Comparison of ENCODE assay signal across 1 cellular context in the genomic region with DNA sequence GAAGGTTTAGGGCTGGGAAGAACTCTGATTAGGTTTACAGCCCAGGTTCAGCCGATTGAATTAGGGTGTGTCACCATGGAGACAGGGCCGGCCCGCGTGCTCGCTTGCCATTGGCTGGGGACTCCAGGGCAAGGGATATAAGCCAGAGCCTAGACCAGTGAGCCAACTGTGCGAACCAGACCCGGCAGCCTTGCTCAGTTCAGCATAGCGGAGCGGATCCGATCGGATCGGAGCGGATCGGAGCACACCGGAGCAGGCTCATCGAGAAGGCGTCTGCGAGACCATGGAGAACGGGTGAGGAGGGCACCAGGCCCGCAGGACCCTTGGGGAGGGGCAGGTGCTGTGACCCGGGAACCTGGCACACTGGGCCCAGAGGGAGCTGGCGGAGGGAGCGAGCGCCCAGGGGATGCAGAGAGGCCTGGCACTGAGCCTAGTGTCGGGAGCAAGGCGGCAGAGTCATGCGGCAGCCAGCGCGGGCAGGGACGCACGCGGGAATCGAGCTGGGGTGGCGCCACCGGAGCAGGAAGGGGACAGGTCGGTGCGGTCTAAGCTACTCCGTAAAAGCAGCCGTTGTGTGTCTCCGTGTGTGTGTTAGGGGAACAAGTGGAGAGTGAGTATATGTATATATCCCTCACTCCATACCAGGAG.
TF ChIP-seq lines count a peak whose summit lies in the region.

A gene (plus strand): TSS at position 165 of the 648 bp plus-strand sequence. CDS start 119 bp downstream, at position 284.

TF ChIP-seq in HepG2, 621 proteins besides CTCF, POLR2A, EP300 and RAD21 (continued from another document and continues in another):
- TF ChIP-seq, protein P1, sequence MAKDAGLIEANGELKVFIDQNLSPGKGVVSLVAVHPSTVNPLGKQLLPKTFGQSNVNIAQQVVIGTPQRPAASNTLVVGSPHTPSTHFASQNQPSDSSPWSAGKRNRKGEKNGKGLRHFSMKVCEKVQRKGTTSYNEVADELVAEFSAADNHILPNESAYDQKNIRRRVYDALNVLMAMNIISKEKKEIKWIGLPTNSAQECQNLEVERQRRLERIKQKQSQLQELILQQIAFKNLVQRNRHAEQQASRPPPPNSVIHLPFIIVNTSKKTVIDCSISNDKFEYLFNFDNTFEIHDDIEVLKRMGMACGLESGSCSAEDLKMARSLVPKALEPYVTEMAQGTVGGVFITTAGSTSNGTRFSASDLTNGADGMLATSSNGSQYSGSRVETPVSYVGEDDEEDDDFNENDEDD (CRISPR knock-in tag; IDR thresholded peaks at IDR 0.05; ENCODE audit: borderline replicate concordance): peak; percentile 81; the same call in 1 of the 2 replicates
- TF ChIP-seq, protein P2, sequence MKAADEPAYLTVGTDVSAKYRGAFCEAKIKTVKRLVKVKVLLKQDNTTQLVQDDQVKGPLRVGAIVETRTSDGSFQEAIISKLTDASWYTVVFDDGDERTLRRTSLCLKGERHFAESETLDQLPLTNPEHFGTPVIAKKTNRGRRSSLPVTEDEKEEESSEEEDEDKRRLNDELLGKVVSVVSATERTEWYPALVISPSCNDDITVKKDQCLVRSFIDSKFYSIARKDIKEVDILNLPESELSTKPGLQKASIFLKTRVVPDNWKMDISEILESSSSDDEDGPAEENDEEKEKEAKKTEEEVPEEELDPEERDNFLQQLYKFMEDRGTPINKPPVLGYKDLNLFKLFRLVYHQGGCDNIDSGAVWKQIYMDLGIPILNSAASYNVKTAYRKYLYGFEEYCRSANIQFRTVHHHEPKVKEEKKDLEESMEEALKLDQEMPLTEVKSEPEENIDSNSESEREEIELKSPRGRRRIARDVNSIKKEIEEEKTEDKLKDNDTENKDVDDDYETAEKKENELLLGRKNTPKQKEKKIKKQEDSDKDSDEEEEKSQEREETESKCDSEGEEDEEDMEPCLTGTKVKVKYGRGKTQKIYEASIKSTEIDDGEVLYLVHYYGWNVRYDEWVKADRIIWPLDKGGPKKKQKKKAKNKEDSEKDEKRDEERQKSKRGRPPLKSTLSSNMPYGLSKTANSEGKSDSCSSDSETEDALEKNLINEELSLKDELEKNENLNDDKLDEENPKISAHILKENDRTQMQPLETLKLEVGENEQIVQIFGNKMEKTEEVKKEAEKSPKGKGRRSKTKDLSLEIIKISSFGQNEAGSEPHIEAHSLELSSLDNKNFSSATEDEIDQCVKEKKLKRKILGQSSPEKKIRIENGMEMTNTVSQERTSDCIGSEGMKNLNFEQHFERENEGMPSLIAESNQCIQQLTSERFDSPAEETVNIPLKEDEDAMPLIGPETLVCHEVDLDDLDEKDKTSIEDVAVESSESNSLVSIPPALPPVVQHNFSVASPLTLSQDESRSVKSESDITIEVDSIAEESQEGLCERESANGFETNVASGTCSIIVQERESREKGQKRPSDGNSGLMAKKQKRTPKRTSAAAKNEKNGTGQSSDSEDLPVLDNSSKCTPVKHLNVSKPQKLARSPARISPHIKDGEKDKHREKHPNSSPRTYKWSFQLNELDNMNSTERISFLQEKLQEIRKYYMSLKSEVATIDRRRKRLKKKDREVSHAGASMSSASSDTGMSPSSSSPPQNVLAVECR (CRISPR knock-in tag; IDR thresholded peaks at IDR 0.05; ENCODE audit: borderline replicate concordance): peak; percentile 97
- TF ChIP-seq PHB2 (IDR thresholded peaks at IDR 0.05; ENCODE audit: partially characterized antibody) (no peak), ZNF101 (CRISPR knock-in tag; IDR thresholded peaks at IDR 0.05; ENCODE audit: borderline replicate concordance, low read depth) (no peak), ZNF333 (CRISPR knock-in tag; IDR thresholded peaks at IDR 0.05; ENCODE audit: borderline replicate concordance) (0 out of 2 replicates have a peak, but pooled peaks have one; percentile 78), RELA (CRISPR knock-in tag; IDR thresholded peaks at IDR 0.05) (no peak), RBFOX2 (IDR thresholded peaks at IDR 0.05; ENCODE audit: low read depth, low read length) (peak; percentile 91), ZNF724P (CRISPR knock-in tag; IDR thresholded peaks at IDR 0.05; ENCODE audit: borderline replicate concordance) (peak; percentile 92; the same call in 1 of the 2 replicates), ZNF766 (CRISPR knock-in tag; IDR thresholded peaks at IDR 0.05; ENCODE audit: borderline replicate concordance) (0 out of 2 replicates have a peak, but pooled peaks have one; percentile 81), ZNF441 (CRISPR knock-in tag; IDR thresholded peaks at IDR 0.05; ENCODE audit: borderline replicate concordance) (peak; percentile 88), RBM39 (IDR thresholded peaks at IDR 0.05; ENCODE audit: low read depth, low read length, poor library complexity, severe bottlenecking) (peak; percentile 65), ZNF124 (CRISPR knock-in tag; IDR thresholded peaks at IDR 0.05) (peak; percentile 94), MATR3 (CRISPR knock-in tag; IDR thresholded peaks at IDR 0.05) (no peak), TCF12 (IDR thresholded peaks at IDR 0.05) (no peak), TCF12 (CRISPR knock-in tag; IDR thresholded peaks at IDR 0.05) (peak; percentile 78; the same call in 1 of the 2 replicates), ZNF34 (CRISPR knock-in tag; IDR thresholded peaks at IDR 0.05; ENCODE audit: borderline replicate concordance) (no peak), FOXC1 (CRISPR knock-in tag; IDR thresholded peaks at IDR 0.05; ENCODE audit: borderline replicate concordance) (peak; percentile 87), NCOA2 (CRISPR knock-in tag; IDR thresholded peaks at IDR 0.05) (peak; percentile 65; the same call in 1 of the 2 replicates), ZNF256 (CRISPR knock-in tag; conservative IDR thresholded peaks at IDR 0.05) (0 out of 2 replicates have a peak, but pooled peaks have one; percentile 60), ZNF33B (CRISPR knock-in tag; IDR thresholded peaks at IDR 0.05) (peak; percentile 75; the same call in 1 of the 2 replicates)
- TF ChIP-seq, protein P3, sequence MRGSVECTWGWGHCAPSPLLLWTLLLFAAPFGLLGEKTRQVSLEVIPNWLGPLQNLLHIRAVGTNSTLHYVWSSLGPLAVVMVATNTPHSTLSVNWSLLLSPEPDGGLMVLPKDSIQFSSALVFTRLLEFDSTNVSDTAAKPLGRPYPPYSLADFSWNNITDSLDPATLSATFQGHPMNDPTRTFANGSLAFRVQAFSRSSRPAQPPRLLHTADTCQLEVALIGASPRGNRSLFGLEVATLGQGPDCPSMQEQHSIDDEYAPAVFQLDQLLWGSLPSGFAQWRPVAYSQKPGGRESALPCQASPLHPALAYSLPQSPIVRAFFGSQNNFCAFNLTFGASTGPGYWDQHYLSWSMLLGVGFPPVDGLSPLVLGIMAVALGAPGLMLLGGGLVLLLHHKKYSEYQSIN (CRISPR knock-in tag; IDR thresholded peaks at IDR 0.05; ENCODE audit: borderline replicate concordance): no peak
- TF ChIP-seq, protein P4, sequence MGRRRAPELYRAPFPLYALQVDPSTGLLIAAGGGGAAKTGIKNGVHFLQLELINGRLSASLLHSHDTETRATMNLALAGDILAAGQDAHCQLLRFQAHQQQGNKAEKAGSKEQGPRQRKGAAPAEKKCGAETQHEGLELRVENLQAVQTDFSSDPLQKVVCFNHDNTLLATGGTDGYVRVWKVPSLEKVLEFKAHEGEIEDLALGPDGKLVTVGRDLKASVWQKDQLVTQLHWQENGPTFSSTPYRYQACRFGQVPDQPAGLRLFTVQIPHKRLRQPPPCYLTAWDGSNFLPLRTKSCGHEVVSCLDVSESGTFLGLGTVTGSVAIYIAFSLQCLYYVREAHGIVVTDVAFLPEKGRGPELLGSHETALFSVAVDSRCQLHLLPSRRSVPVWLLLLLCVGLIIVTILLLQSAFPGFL (CRISPR knock-in tag; IDR thresholded peaks at IDR 0.05): no peak
- TF ChIP-seq, protein P5, sequence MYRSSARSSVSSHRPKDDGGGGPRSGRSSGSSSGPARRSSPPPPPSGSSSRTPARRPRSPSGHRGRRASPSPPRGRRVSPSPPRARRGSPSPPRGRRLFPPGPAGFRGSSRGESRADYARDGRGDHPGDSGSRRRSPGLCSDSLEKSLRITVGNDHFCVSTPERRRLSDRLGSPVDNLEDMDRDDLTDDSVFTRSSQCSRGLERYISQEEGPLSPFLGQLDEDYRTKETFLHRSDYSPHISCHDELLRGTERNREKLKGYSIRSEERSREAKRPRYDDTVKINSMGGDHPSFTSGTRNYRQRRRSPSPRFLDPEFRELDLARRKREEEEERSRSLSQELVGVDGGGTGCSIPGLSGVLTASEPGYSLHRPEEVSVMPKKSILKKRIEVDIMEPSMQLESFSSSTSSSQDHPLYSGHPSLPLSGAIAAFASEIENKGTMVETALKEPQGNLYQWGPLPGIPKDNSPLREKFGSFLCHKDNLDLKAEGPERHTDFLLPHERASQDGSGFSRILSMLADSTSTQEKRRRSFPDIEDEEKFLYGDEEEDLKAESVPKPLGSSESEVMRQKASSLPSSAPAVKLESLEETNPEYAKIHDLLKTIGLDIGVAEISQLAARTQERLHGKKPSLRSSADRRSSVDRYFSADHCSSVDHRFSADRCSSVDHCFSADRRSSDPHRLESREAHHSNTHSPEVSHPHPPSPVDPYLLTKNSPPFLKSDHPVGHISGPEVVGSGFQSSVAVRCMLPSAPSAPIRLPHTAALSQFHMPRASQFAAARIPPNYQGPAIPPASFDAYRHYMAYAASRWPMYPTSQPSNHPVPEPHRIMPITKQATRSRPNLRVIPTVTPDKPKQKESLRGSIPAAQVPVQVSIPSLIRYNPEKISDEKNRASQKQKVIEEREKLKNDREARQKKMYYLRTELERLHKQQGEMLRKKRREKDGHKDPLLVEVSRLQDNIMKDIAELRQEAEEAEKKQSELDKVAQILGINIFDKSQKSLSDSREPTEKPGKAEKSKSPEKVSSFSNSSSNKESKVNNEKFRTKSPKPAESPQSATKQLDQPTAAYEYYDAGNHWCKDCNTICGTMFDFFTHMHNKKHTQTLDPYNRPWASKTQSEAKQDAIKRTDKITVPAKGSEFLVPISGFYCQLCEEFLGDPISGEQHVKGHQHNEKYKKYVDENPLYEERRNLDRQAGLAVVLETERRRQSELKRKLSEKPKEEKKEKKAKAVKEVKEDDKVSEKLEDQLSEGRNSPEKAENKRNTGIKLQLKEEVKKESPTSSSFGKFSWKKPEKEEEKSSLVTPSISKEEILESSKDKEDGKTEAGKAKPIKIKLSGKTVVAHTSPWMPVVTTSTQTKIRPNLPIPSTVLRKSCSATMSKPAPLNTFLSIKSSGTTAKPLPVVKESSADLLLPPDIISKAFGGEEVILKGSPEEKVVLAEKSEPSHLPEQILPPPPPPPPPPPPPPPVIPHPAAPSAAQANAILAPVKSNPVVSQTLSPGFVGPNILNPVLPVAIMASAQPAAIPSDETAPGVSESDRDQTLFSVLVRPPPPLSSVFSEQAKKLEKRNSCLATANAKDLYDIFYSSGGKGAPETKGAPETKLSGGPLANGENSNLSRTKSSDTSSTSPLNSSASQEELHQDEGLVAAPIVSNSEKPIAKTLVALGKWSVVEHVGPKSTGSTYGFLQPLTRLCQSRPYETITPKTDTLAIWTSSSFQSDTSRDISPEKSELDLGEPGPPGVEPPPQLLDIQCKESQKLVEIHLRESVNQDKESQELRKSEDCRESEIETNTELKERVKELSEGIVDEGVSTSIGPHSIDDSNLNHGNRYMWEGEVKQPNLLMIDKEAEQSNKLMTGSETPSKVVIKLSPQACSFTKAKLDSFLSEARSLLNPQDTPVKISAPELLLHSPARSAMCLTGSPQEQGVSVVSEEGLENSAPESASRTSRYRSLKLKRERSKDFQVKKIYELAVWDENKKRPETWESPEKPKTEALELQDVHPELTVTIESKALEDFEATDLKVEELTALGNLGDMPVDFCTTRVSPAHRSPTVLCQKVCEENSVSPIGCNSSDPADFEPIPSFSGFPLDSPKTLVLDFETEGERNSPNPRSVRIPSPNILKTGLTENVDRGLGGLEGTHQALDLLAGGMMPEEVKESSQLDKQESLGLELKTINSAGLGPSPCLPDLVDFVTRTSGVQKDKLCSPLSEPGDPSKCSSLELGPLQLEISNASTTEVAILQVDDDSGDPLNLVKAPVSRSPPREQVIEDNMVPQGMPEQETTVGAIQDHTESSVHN (CRISPR knock-in tag; IDR thresholded peaks at IDR 0.05): peak; percentile 44; the same call in 1 of the 2 replicates
- TF ChIP-seq, protein P6, sequence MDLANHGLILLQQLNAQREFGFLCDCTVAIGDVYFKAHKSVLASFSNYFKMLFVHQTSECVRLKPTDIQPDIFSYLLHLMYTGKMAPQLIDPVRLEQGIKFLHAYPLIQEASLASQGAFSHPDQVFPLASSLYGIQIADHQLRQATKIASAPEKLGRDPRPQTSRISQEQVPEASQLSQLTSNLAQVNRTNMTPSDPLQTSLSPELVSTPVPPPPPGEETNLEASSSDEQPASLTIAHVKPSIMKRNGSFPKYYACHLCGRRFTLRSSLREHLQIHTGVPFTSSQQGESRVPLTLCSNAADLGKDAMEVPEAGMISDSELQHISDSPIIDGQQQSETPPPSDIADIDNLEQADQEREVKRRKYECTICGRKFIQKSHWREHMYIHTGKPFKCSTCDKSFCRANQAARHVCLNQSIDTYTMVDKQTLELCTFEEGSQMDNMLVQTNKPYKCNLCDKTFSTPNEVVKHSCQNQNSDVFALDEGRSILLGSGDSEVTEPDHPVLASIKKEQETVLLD (CRISPR knock-in tag; IDR thresholded peaks at IDR 0.05; ENCODE audit: low read depth): peak; percentile 74
- TF ChIP-seq, protein P7, sequence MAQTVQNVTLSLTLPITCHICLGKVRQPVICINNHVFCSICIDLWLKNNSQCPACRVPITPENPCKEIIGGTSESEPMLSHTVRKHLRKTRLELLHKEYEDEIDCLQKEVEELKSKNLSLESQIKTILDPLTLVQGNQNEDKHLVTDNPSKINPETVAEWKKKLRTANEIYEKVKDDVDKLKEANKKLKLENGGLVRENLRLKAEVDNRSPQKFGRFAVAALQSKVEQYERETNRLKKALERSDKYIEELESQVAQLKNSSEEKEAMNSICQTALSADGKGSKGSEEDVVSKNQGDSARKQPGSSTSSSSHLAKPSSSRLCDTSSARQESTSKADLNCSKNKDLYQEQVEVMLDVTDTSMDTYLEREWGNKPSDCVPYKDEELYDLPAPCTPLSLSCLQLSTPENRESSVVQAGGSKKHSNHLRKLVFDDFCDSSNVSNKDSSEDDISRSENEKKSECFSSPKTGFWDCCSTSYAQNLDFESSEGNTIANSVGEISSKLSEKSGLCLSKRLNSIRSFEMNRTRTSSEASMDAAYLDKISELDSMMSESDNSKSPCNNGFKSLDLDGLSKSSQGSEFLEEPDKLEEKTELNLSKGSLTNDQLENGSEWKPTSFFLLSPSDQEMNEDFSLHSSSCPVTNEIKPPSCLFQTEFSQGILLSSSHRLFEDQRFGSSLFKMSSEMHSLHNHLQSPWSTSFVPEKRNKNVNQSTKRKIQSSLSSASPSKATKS (CRISPR knock-in tag; IDR thresholded peaks at IDR 0.05): no peak
- TF ChIP-seq, protein P8, sequence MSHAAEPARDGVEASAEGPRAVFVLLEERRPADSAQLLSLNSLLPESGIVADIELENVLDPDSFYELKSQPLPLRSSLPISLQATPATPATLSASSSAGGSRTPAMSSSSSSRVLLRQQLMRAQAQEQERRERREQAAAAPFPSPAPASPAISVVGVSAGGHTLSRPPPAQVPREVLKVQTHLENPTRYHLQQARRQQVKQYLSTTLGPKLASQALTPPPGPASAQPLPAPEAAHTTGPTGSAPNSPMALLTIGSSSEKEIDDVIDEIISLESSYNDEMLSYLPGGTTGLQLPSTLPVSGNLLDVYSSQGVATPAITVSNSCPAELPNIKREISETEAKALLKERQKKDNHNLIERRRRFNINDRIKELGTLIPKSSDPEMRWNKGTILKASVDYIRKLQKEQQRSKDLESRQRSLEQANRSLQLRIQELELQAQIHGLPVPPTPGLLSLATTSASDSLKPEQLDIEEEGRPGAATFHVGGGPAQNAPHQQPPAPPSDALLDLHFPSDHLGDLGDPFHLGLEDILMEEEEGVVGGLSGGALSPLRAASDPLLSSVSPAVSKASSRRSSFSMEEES (CRISPR knock-in tag; IDR thresholded peaks at IDR 0.05): no peak; the same call in 1 of the 2 replicates
